In the genomic region with DNA sequence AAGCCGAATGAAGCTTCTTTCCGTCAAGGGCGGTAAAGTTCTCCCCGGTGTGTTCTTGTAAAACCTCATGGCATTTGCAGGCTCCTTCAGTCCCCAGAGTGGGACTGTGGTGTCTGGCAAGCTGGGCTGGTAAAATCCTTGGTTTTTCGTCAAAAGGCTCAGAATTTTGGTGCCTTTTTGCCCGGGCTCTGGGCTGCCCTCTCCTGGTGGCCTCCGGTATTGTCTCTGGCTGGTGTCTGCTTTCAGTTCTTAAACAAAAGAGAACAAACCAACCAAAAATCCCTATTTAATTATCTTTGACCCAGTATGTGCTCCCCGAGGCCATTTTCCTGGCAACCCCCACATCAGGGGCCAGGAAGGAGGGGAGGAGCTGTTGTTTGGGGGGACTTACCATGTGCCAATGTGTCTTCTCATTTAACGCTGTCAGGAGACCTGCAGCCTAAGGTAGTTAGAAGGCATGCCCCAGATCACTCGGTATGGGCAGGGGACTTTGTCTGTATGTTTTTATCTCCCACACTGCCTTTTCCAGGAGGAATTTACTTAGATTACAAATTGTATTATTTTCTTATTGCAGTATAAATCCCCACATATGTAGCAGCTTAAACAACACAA, we compare ENCODE assay signal across 9 cellular contexts. TPM values are rescaled to one million over a fixed set of nuclear protein-coding genes. Genes with fewer than 3 reads are reported as not detected.
DNase-seq lines count a peak whose midpoint lies in the region; ATAC-seq and TF ChIP-seq lines count a peak whose summit lies in the region.
"Had no signal": no experiment of that assay in that cellular context is flagged by ENCODE, and none has a peak within 500 bp of the region (broad histone marks: within the 10 kb centered on the region; RNA-seq: fewer than 3 reads in every experiment).

No MANE protein-coding gene starts in this region.

- H3K27ac ChIP-seq in OCI-LY3 (ENCODE audit: low read length), result no peak overlapping the region
- H3K27ac ChIP-seq in mammary epithelial cell (ENCODE audit: insufficient read depth, low read depth, low read length), result no peak overlapping the region
- no peak overlapping the region for H3K27ac ChIP-seq in uterus
- H3K27ac ChIP-seq: SK-N-MC had no signal

- WGBS in mammary epithelial cell (ENCODE audit: low coverage, missing lambda C conversion rate), result 69% methylated on average over 8 of the region's 10 CpGs

- H3K4me2 ChIP-seq in OCI-LY3 (ENCODE audit: low read length), result no peak overlapping the region
- H3K4me2 ChIP-seq in mammary epithelial cell (ENCODE audit: insufficient read depth, low read depth, low read length), result no peak overlapping the region

- dilution Hi-C loops in mammary epithelial cell (cut with HindIII; ENCODE audit: low sequenced_read_pairs), result no loop called here

- H3K79me2 ChIP-seq in OCI-LY3 (ENCODE audit: low read length), result no peaks in the 10 kb centered on the region
- peaks cover 80% of the 10 kb centered on the region for H3K79me2 ChIP-seq in mammary epithelial cell (ENCODE audit: insufficient read depth, low read length)

- no TSS peak for BruUV-seq in mammary epithelial cell (replicated peaks; lab: Mats Ljungman, UMichigan)

- TF ChIP-seq CTCF in OCI-LY3 (IDR thresholded peaks at IDR 0.05; ENCODE audit: low read depth, low read length) (peak; percentile 70), mammary epithelial cell (conservative IDR thresholded peaks at IDR 0.05 in 1 of 2, IDR thresholded peaks at IDR 0.05 in 1 of 2; ENCODE audit: extremely low read depth in 1 of 2, insufficient read depth in 1 of 2, low read depth in 1 of 2, low read length in 2 of 2) (peak; percentile 92 to 97), neural crest cell (conservative IDR thresholded peaks at IDR 0.05) (peak; percentile 91), uterus (IDR thresholded peaks at IDR 0.05) (peak in 1 of 4 experiments; percentile 6)

- H3K36me3 ChIP-seq in ES-I3 (ENCODE audit: insufficient read depth, low read length), result no peaks in the 10 kb centered on the region
- no peaks in the 10 kb centered on the region for H3K36me3 ChIP-seq in OCI-LY3 (replicated peaks; ENCODE audit: low read depth, low read length)
- H3K36me3 ChIP-seq in mammary epithelial cell (ENCODE audit: insufficient read depth, low read length), result peaks cover 8% of the 10 kb centered on the region
- no peaks in the 10 kb centered on the region for H3K36me3 ChIP-seq in uterus

- no peak overlapping the region for H2AFZ ChIP-seq in OCI-LY3 (ENCODE audit: low read depth, low read length)
- no peak overlapping the region for H2AFZ ChIP-seq in mammary epithelial cell (ENCODE audit: low read depth, low read length)

- no peak overlapping the region for H3K27ac Mint-ChIP-seq in neural crest cell (ENCODE audit: unreplicated experiment)

- H3K4me3 Mint-ChIP-seq in neural crest cell, result no peak overlapping the region

- H3K4me3 ChIP-seq in OCI-LY3 (ENCODE audit: low read length) (no peak overlapping the region), mammary epithelial cell (replicated peaks in 1 of 3; ENCODE audit: insufficient read depth in 1 of 3, low read depth in 2 of 3, low read length in 3 of 3) (no peak overlapping the region), uterus (no peak overlapping the region)
- H3K4me3 ChIP-seq: SK-N-MC had no signal

- H3K36me3 Mint-ChIP-seq in neural crest cell (ENCODE audit: low read depth), result peaks cover 6% of the 10 kb centered on the region

- H3K4me1 ChIP-seq in ES-I3 (ENCODE audit: insufficient read depth, low read length) (no peaks in the 10 kb centered on the region; the same call in 1 of the 2 replicates), OCI-LY3 (ENCODE audit: low read length) (no peaks in the 10 kb centered on the region), mammary epithelial cell (ENCODE audit: insufficient read depth, low read length) (no peaks in the 10 kb centered on the region), uterus (no peaks in the 10 kb centered on the region)

- CTCF ChIA-PET in mammary epithelial cell (lab: Charles Lee; ENCODE audit: low non-redundant PET), result interaction anchor here (0.7 kb wide), 1 partner anchor 132 kb away, joined by 4 read pairs; no protein-coding TSS in a partner anchor

- no peaks in the 10 kb centered on the region for H3K9me3 ChIP-seq in ES-I3 (ENCODE audit: control insufficient read depth, insufficient read depth, low read length)
- no peaks in the 10 kb centered on the region for H3K9me3 ChIP-seq in OCI-LY3 (ENCODE audit: insufficient read depth, low read length)
- no peaks in the 10 kb centered on the region for H3K9me3 ChIP-seq in mammary epithelial cell (replicated peaks; ENCODE audit: insufficient read depth, low read length)
- H3K9me3 ChIP-seq in uterus, result no peaks in the 10 kb centered on the region

- H3K9me3 Mint-ChIP-seq in neural crest cell, result no peaks in the 10 kb centered on the region

- no peaks in the 10 kb centered on the region for H3K27me3 Mint-ChIP-seq in neural crest cell (ENCODE audit: low read depth)

- no peak for DNase-seq in mammary epithelial cell
- DNase-seq in neural crest cell (ENCODE audit: low read depth, low spot score), result peak; percentile 70
- DNase-seq in H4 (ENCODE audit: low spot score), result no peak
- no peak for DNase-seq in NCI-H1048 (lab: John Stamatoyannopoulos, UW)
- DNase-seq in uterus, result no peak

- in situ Hi-C loops in mammary epithelial cell (cut with MboI; ENCODE audit: low sequenced_read_pairs in 2 of 2), result no loop called here

- peak overlapping the region; percentile 32; the same call in 1 of the 2 replicates for H3K9ac ChIP-seq in ES-I3 (ENCODE audit: low read depth, low read length)
- no peak overlapping the region for H3K9ac ChIP-seq in OCI-LY3 (ENCODE audit: low read length)
- H3K9ac ChIP-seq in mammary epithelial cell (ENCODE audit: insufficient read depth, low read length), result no peak overlapping the region

- H3K27me3 ChIP-seq in OCI-LY3 (ENCODE audit: low read depth, low read length) (no peaks in the 10 kb centered on the region), mammary epithelial cell (ENCODE audit: insufficient read depth, low read length) (no peaks in the 10 kb centered on the region), uterus (no peaks in the 10 kb centered on the region)

- ATAC-seq in HG02763 (IDR thresholded peaks at IDR 0.05; ENCODE audit: unreplicated experiment), result no peak

- H4K20me1 ChIP-seq in OCI-LY3 (ENCODE audit: insufficient read depth, low read length) (no peaks in the 10 kb centered on the region), mammary epithelial cell (ENCODE audit: insufficient read depth, low read length) (peaks cover 2% of the 10 kb centered on the region)

- intact Hi-C loops in mammary epithelial cell (cut with micrococcal nuclease) (loop anchor here (10.0 kb wide), 1 partner anchor 612 kb away; no protein-coding TSS in a partner anchor), uterus (cut with DNase I; ENCODE audit: low total_unique reads) (no loop called here)

- peaks cover 5% of the 10 kb centered on the region for H3K4me1 Mint-ChIP-seq in neural crest cell

- TF ChIP-seq POLR2A in uterus (IDR thresholded peaks at IDR 0.05), result no peak

RNA-seq across cellular contexts. Expression of a gene that starts 11.1 kb away (rescaled TPM):
- total RNA-seq in mammary epithelial cell (10 to 100 TPM; 11.7 to 25.8 TPM), neural crest cell (7.8 and 8.9 TPM in 2 replicates), uterus (under 1 TPM in 2 of 4 donors, not detected in 2; under 0.01 to 0.55 TPM)
- polyA plus RNA-seq in mammary epithelial cell, result 11.5 TPM
- 10.5 TPM for polyA minus RNA-seq in mammary epithelial cell
- total RNA-seq in H4 (2014; rRNA removed; shearing (Covaris generic)), result 0.14 and 0.16 TPM in 2 replicates
